Comparison of ENCODE assay signal across 2 cellular contexts in the genomic region with DNA sequence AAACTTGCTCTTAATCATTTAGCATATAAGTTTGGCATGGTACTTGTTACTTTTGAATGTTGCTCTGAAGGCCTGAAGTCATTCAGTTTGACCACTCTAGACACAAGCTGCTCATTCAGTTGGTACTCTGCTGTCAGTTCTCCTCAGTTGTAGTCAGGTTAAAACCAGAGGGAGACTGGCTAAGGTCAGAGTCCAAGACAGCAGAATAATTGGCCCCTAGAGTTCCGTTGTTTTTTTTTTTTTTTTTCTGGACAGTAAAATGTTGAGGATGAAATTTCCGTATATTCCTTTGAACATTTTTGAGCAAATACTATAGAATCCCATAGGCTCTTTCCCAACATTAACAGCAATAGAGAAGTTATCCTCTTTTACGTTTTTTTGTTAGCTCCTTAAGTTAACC.
TF ChIP-seq lines count a peak whose summit lies in the region.

No MANE protein-coding gene starts in this region.

TF ChIP-seq in HepG2, 621 proteins besides CTCF, POLR2A, EP300 and RAD21 (continues in another document):
- no peak for TF ChIP-seq ZNF207 (IDR thresholded peaks at IDR 0.05; ENCODE audit: borderline replicate concordance)
- no peak for TF ChIP-seq ELF4 (CRISPR knock-in tag; IDR thresholded peaks at IDR 0.05; ENCODE audit: borderline replicate concordance)
- 0 out of 2 replicates have a peak, but pooled peaks have one; percentile 17 for TF ChIP-seq MIXL1 (CRISPR knock-in tag; IDR thresholded peaks at IDR 0.05)
- TF ChIP-seq ZNF44 (CRISPR knock-in tag; IDR thresholded peaks at IDR 0.05), result no peak
- no peak for TF ChIP-seq ZNF3 (CRISPR knock-in tag; IDR thresholded peaks at IDR 0.05)
- no peak for TF ChIP-seq ATF6 (CRISPR knock-in tag; conservative IDR thresholded peaks at IDR 0.05)
- no peak for TF ChIP-seq GABPB1 (CRISPR knock-in tag; IDR thresholded peaks at IDR 0.05)
- TF ChIP-seq MTF2 (CRISPR knock-in tag; IDR thresholded peaks at IDR 0.05; ENCODE audit: borderline replicate concordance), result no peak
- TF ChIP-seq HNF4A (CRISPR knock-in tag; IDR thresholded peaks at IDR 0.05), result peak; percentile 59
- TF ChIP-seq, protein P1, sequence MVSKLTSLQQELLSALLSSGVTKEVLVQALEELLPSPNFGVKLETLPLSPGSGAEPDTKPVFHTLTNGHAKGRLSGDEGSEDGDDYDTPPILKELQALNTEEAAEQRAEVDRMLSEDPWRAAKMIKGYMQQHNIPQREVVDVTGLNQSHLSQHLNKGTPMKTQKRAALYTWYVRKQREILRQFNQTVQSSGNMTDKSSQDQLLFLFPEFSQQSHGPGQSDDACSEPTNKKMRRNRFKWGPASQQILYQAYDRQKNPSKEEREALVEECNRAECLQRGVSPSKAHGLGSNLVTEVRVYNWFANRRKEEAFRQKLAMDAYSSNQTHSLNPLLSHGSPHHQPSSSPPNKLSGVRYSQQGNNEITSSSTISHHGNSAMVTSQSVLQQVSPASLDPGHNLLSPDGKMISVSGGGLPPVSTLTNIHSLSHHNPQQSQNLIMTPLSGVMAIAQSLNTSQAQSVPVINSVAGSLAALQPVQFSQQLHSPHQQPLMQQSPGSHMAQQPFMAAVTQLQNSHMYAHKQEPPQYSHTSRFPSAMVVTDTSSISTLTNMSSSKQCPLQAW (CRISPR knock-in tag; IDR thresholded peaks at IDR 0.05), result no peak
- TF ChIP-seq, protein P2, sequence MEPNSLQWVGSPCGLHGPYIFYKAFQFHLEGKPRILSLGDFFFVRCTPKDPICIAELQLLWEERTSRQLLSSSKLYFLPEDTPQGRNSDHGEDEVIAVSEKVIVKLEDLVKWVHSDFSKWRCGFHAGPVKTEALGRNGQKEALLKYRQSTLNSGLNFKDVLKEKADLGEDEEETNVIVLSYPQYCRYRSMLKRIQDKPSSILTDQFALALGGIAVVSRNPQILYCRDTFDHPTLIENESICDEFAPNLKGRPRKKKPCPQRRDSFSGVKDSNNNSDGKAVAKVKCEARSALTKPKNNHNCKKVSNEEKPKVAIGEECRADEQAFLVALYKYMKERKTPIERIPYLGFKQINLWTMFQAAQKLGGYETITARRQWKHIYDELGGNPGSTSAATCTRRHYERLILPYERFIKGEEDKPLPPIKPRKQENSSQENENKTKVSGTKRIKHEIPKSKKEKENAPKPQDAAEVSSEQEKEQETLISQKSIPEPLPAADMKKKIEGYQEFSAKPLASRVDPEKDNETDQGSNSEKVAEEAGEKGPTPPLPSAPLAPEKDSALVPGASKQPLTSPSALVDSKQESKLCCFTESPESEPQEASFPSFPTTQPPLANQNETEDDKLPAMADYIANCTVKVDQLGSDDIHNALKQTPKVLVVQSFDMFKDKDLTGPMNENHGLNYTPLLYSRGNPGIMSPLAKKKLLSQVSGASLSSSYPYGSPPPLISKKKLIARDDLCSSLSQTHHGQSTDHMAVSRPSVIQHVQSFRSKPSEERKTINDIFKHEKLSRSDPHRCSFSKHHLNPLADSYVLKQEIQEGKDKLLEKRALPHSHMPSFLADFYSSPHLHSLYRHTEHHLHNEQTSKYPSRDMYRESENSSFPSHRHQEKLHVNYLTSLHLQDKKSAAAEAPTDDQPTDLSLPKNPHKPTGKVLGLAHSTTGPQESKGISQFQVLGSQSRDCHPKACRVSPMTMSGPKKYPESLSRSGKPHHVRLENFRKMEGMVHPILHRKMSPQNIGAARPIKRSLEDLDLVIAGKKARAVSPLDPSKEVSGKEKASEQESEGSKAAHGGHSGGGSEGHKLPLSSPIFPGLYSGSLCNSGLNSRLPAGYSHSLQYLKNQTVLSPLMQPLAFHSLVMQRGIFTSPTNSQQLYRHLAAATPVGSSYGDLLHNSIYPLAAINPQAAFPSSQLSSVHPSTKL (CRISPR knock-in tag; IDR thresholded peaks at IDR 0.05), result 0 out of 2 replicates have a peak, but pooled peaks have one; percentile 23
- no peak for TF ChIP-seq ZNF792 (CRISPR knock-in tag; IDR thresholded peaks at IDR 0.05)
- no peak for TF ChIP-seq ZNF614 (CRISPR knock-in tag; IDR thresholded peaks at IDR 0.05; ENCODE audit: borderline replicate concordance)
- TF ChIP-seq NCOA1 (CRISPR knock-in tag; IDR thresholded peaks at IDR 0.05), result no peak
- TF ChIP-seq CREB1 (IDR thresholded peaks at IDR 0.05), result no peak
- 0 out of 2 replicates have a peak, but pooled peaks have one; percentile 16 for TF ChIP-seq CREB1 (CRISPR knock-in tag; IDR thresholded peaks at IDR 0.05)
- TF ChIP-seq, protein P3, sequence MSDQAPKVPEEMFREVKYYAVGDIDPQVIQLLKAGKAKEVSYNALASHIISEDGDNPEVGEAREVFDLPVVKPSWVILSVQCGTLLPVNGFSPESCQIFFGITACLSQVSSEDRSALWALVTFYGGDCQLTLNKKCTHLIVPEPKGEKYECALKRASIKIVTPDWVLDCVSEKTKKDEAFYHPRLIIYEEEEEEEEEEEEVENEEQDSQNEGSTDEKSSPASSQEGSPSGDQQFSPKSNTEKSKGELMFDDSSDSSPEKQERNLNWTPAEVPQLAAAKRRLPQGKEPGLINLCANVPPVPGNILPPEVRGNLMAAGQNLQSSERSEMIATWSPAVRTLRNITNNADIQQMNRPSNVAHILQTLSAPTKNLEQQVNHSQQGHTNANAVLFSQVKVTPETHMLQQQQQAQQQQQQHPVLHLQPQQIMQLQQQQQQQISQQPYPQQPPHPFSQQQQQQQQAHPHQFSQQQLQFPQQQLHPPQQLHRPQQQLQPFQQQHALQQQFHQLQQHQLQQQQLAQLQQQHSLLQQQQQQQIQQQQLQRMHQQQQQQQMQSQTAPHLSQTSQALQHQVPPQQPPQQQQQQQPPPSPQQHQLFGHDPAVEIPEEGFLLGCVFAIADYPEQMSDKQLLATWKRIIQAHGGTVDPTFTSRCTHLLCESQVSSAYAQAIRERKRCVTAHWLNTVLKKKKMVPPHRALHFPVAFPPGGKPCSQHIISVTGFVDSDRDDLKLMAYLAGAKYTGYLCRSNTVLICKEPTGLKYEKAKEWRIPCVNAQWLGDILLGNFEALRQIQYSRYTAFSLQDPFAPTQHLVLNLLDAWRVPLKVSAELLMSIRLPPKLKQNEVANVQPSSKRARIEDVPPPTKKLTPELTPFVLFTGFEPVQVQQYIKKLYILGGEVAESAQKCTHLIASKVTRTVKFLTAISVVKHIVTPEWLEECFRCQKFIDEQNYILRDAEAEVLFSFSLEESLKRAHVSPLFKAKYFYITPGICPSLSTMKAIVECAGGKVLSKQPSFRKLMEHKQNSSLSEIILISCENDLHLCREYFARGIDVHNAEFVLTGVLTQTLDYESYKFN (CRISPR knock-in tag; conservative IDR thresholded peaks at IDR 0.05), result peak; percentile 51

TF ChIP-seq in SK-N-SH treated with all-trans-retinoic acid at 6 μM for 48 hours, 23 proteins besides CTCF, POLR2A, EP300 and RAD21:
- TF ChIP-seq ARNTL (CRISPR knock-in tag; IDR thresholded peaks at IDR 0.05; ENCODE audit: borderline replicate concordance, low read depth), result no peak
- TF ChIP-seq ZNF8 (CRISPR knock-in tag; IDR thresholded peaks at IDR 0.05), result no peak
- TF ChIP-seq TCF4 (CRISPR knock-in tag; IDR thresholded peaks at IDR 0.05; ENCODE audit: borderline replicate concordance), result no peak
- TF ChIP-seq SNAI2 (CRISPR knock-in tag; IDR thresholded peaks at IDR 0.05), result no peak
- no peak for TF ChIP-seq GLIS3 (CRISPR knock-in tag; IDR thresholded peaks at IDR 0.05)
- TF ChIP-seq, protein P4, sequence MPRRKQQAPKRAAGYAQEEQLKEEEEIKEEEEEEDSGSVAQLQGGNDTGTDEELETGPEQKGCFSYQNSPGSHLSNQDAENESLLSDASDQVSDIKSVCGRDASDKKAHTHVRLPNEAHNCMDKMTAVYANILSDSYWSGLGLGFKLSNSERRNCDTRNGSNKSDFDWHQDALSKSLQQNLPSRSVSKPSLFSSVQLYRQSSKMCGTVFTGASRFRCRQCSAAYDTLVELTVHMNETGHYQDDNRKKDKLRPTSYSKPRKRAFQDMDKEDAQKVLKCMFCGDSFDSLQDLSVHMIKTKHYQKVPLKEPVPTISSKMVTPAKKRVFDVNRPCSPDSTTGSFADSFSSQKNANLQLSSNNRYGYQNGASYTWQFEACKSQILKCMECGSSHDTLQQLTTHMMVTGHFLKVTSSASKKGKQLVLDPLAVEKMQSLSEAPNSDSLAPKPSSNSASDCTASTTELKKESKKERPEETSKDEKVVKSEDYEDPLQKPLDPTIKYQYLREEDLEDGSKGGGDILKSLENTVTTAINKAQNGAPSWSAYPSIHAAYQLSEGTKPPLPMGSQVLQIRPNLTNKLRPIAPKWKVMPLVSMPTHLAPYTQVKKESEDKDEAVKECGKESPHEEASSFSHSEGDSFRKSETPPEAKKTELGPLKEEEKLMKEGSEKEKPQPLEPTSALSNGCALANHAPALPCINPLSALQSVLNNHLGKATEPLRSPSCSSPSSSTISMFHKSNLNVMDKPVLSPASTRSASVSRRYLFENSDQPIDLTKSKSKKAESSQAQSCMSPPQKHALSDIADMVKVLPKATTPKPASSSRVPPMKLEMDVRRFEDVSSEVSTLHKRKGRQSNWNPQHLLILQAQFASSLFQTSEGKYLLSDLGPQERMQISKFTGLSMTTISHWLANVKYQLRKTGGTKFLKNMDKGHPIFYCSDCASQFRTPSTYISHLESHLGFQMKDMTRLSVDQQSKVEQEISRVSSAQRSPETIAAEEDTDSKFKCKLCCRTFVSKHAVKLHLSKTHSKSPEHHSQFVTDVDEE (CRISPR knock-in tag; IDR thresholded peaks at IDR 0.05), result no peak
